7 cellular contexts compared by ENCODE assay signal in genomic region chr17:1629647-1630310, GRCh38. TPM values are rescaled to one million over a fixed set of nuclear protein-coding genes. Genes with fewer than 3 reads are reported as not detected.
DNase-seq lines count a peak whose midpoint lies in the region; ATAC-seq and TF ChIP-seq lines count a peak whose summit lies in the region.

No MANE protein-coding gene starts in this region.

- peak overlapping the region; percentile 99 for H3K4me3 Mint-ChIP-seq in natural killer cell

- H3K27me3 ChIP-seq in esophagus muscularis mucosa: no peaks in the 10 kb centered on the region
- no peaks in the 10 kb centered on the region for H3K27me3 ChIP-seq in stomach smooth muscle (ENCODE audit: control insufficient read depth in 1 of 2, insufficient read depth in 2 of 2, low read length in 2 of 2)

- TF ChIP-seq POLR2A in esophagus muscularis mucosa (IDR thresholded peaks at IDR 0.05; ENCODE audit: low read depth): no peak

- peak overlapping the region; percentile 68 to 89 (median 80) for H3K4me3 ChIP-seq in esophagus muscularis mucosa
- H3K4me3 ChIP-seq in stomach smooth muscle (ENCODE audit: low read length in 2 of 2): peak overlapping the region; percentile 76 to 93

- peak overlapping the region; percentile 84 to 99 for H3K27ac Mint-ChIP-seq in natural killer cell

- ATAC-seq in natural killer cell: peak; percentile 17 to 38 (median 29)

- in situ Hi-C loops in GM13977 (cut with MboI; ENCODE audit: low pct_unique_long_range_greater_than_20kb, low sequenced_read_pairs, unreplicated experiment): loop anchor here (10.0 kb wide), 1 partner anchor 55 kb away; no protein-coding TSS in a partner anchor

- 5% methylated on average over 37 of the region's 38 CpGs for WGBS in esophagus muscularis mucosa

- H3K4me1 ChIP-seq in esophagus muscularis mucosa: peaks cover 20 to 35% (median 33%) of the 10 kb centered on the region in 4 donors
- H3K4me1 ChIP-seq in stomach smooth muscle (ENCODE audit: control insufficient read depth, insufficient read depth, low read length): peaks cover 18% of the 10 kb centered on the region

- TF ChIP-seq EP300 in esophagus muscularis mucosa (IDR thresholded peaks at IDR 0.05): no peak

- H3K36me3 ChIP-seq in esophagus muscularis mucosa (peaks cover 0 to 6% (median 3%) of the 10 kb centered on the region in 4 donors), stomach smooth muscle (ENCODE audit: control insufficient read depth in 2 of 2, insufficient read depth in 2 of 2, low read length in 2 of 2) (peaks cover 0 to 3% of the 10 kb centered on the region in 2 donors)

- TF ChIP-seq CTCF in GM13977 (IDR thresholded peaks at IDR 0.05; ENCODE audit: extremely low read depth, insufficient read depth, missing control alignments): peak; percentile 88
- peak; percentile 52 to 63 (median 58) for TF ChIP-seq CTCF in esophagus muscularis mucosa (IDR thresholded peaks at IDR 0.05)
- peak; percentile 70 for TF ChIP-seq CTCF in natural killer cell (IDR thresholded peaks at IDR 0.05)

- H3K27me3 Mint-ChIP-seq in natural killer cell (ENCODE audit: low read depth in 2 of 2): peaks cover 7 to 20% of the 10 kb centered on the region in 2 donors

- H3K36me3 Mint-ChIP-seq in natural killer cell: no peaks in the 10 kb centered on the region

- peak overlapping the region; percentile 73 to 80 for H3K9ac ChIP-seq in stomach smooth muscle (ENCODE audit: low read length in 2 of 2)

- DNase-seq in GM13977 (ENCODE audit: low spot score) (peak; percentile 83), NCI-H748 treated with DMSO at 0.1 percent for 48 hours (lab: John Stamatoyannopoulos, UW) (peak; percentile 23), activated T-cell treated with anti-CD3 and anti-CD28 coated beads for 1 hour (ENCODE audit: low read depth) (peak; percentile 57), esophagus muscularis mucosa (ENCODE audit: extremely low spot score) (no peak), natural killer cell (peak; percentile 77), NCI-H2081 (lab: John Stamatoyannopoulos, UW) (no peak)

- no peaks in the 10 kb centered on the region for H3K9me3 Mint-ChIP-seq in natural killer cell

- H3K4me1 Mint-ChIP-seq in natural killer cell: peaks cover 16 to 38% of the 10 kb centered on the region in 2 donors

- H3K9me3 ChIP-seq in esophagus muscularis mucosa (no peaks in the 10 kb centered on the region), stomach smooth muscle (ENCODE audit: control insufficient read depth in 2 of 2, low read length in 2 of 2) (no peaks in the 10 kb centered on the region)

- peak overlapping the region; percentile 90 to 95 (median 90) for H3K27ac ChIP-seq in esophagus muscularis mucosa (replicated peaks in 1 of 4)
- peak overlapping the region; percentile 93 for H3K27ac ChIP-seq in stomach smooth muscle (ENCODE audit: low read length)

- intact Hi-C loops in esophagus muscularis mucosa (cut with DNase I) (loop anchor here (2.0 kb wide), 1 partner anchor 53 kb away; no protein-coding TSS in a partner anchor), natural killer cell (cut with micrococcal nuclease) (loop anchor here (1.0 to 5.0 kb wide), 5 partner anchors 23 to 262 kb away; partner anchors contain the start of genes INPP5K and PITPNA)

RNA-seq across cellular contexts. Expression of gene SLC43A2, which starts 1.1 kb away (rescaled TPM):
- total RNA-seq in esophagus muscularis mucosa: 10 to 100 TPM in 3 of 4 donors, 1 to 10 TPM in 1; 7.1 to 20.0 (median 13.7) TPM
- 10 to 100 TPM; 24.5 to 36.0 (median 30.3) TPM for total RNA-seq in natural killer cell

RNA-seq across cellular contexts. Expression of gene SCARF1, which starts 15.8 kb away (rescaled TPM):
- total RNA-seq in esophagus muscularis mucosa: 10 to 100 TPM in 3 of 4 donors, 1 to 10 TPM in 1; 6.2 to 19.8 (median 12.8) TPM
- 1 to 10 TPM in 2 of 3 donors, under 1 TPM in 1; 0.59 to 3.1 (median 1.0) TPM for total RNA-seq in natural killer cell

RNA-seq across cellular contexts. Expression of gene RILP, which starts 19.9 kb away (rescaled TPM):
- total RNA-seq in esophagus muscularis mucosa (10 to 100 TPM; 15.8 to 41.5 (median 24.0) TPM), natural killer cell (1 to 10 TPM; 2.3 to 5.1 (median 4.0) TPM)

RNA-seq across cellular contexts. Expression of gene PRPF8, which starts 54.9 kb away (rescaled TPM):
- total RNA-seq in esophagus muscularis mucosa (100 to 1,000 TPM; 141 to 187 (median 163) TPM), natural killer cell (100 to 1,000 TPM; 475 to 508 (median 480) TPM)

Comparison
In these comparisons a context has a peak if more than half of its experiments do, and no peak if none do; other contexts are left out.
1. DNase-seq: peak in GM13977 (single experiment), NCI-H748 treated with DMSO at 0.1 percent for 48 hours (single experiment), activated T-cell treated with anti-CD3 and anti-CD28 coated beads for 1 hour (single experiment) and natural killer cell (single experiment); none in esophagus muscularis mucosa (single experiment) and NCI-H2081 (0 of 2).
2. Peak in every context shown above with its lines, with median percentiles within 50 percentile points of each other: CTCF ChIP-seq.